16 cellular contexts compared by ENCODE assay signal in genomic region chr10:79342295-79342761, GRCh38. TPM values are rescaled to one million over a fixed set of nuclear protein-coding genes. Genes with fewer than 3 reads are reported as not detected.
DNase-seq lines count a peak whose midpoint lies in the region; ATAC-seq and TF ChIP-seq lines count a peak whose summit lies in the region.
"Had no signal": no experiment of that assay in that cellular context is flagged by ENCODE, and none has a peak within 500 bp of the region (broad histone marks: within the 10 kb centered on the region; RNA-seq: fewer than 3 reads in every experiment).

No MANE protein-coding gene starts in this region.

- ATAC-seq in left lobe of liver (peak; percentile 71), gastroesophageal sphincter (no peak)
- ATAC-seq: activated CD4-positive, alpha-beta T cell treated with anti-CD3 and anti-CD28 coated beads for 36 hours had no signal

- peak; percentile 49 for DNase-seq in activated CD8-positive, alpha-beta memory T cell treated with anti-CD3 and anti-CD28 coated beads for 24 hours
- DNase-seq in activated CD8-positive, alpha-beta memory T cell treated with anti-CD3 and anti-CD28 coated beads, Interleukin-2, amount 50 U/mL, for 48 hours, result no peak
- peak; percentile 10 for DNase-seq in activated CD8-positive, alpha-beta memory T cell treated with anti-CD3 and anti-CD28 coated beads, Interleukin-2, amount 50 U/mL, for 4 hours
- DNase-seq in left lobe of liver (ENCODE audit: low spot score), result peak; percentile 84
- peak; percentile 14 for DNase-seq in stimulated activated CD8-positive, alpha-beta memory T cell treated with anti-CD3 and anti-CD28 coated beads, Interleukin-4, amount 100 ng/mL, for 48 hours
- no peak for DNase-seq in NOMO-1 (lab: John Stamatoyannopoulos, UW; ENCODE audit: unreplicated experiment in 2 of 2)
- no peak for DNase-seq in GDM1 (lab: John Stamatoyannopoulos, UW)
- DNase-seq: activated CD4-positive, alpha-beta T cell treated with anti-CD3 and anti-CD28 coated beads for 36 hours; cerebellar nuclear complex; hypothalamus; mammary epithelial cell; naive B cell; NCI-H1417; NCI-H446 treated with DMSO at 0.1 percent for 48 hours; substantia nigra had no signal

- no peaks in the 10 kb centered on the region for H3K9me3 ChIP-seq in gastroesophageal sphincter

- H3K4me1 ChIP-seq in gastroesophageal sphincter, result peaks cover 0 to 46% (median 6%) of the 10 kb centered on the region in 3 donors

- TF ChIP-seq POLR2A in gastroesophageal sphincter (IDR thresholded peaks at IDR 0.05), result no peak

- no peaks in the 10 kb centered on the region for H3K27me3 ChIP-seq in gastroesophageal sphincter

- no peak overlapping the region for H3K27ac ChIP-seq in gastroesophageal sphincter

- no peak for TF ChIP-seq CTCF in gastroesophageal sphincter (IDR thresholded peaks at IDR 0.05)

- 90 to 94% methylated on average over 2 of the region's 5 CpGs for WGBS in gastroesophageal sphincter (ENCODE audit: low coverage in 1 of 2), 2 donors

- TF ChIP-seq EP300 in gastroesophageal sphincter (IDR thresholded peaks at IDR 0.05), result no peak

- no peak overlapping the region for H3K4me3 ChIP-seq in gastroesophageal sphincter

- no peaks in the 10 kb centered on the region for H3K36me3 ChIP-seq in gastroesophageal sphincter

RNA-seq across cellular contexts. Expression of gene PPIF, which starts 4.9 kb away (rescaled TPM):
- 93.4 TPM for total RNA-seq in left lobe of liver
- total RNA-seq in gastroesophageal sphincter, result 10 to 100 TPM; 16.5 to 38.0 (median 22.8) TPM

Comparison
In these comparisons a context has a peak if more than half of its experiments do, and no peak if none do; other contexts are left out.
1. DNase-seq: peak in activated CD8-positive, alpha-beta memory T cell treated with anti-CD3 and anti-CD28 coated beads for 24 hours (single experiment), activated CD8-positive, alpha-beta memory T cell treated with anti-CD3 and anti-CD28 coated beads, Interleukin-2, amount 50 U/mL, for 4 hours (single experiment), left lobe of liver (single experiment) and stimulated activated CD8-positive, alpha-beta memory T cell treated with anti-CD3 and anti-CD28 coated beads, Interleukin-4, amount 100 ng/mL, for 48 hours (single experiment); none in activated CD8-positive, alpha-beta memory T cell treated with anti-CD3 and anti-CD28 coated beads, Interleukin-2, amount 50 U/mL, for 48 hours (single experiment), NOMO-1 (0 of 2) and GDM1 (single experiment).